ENCODE assay signal across 29 cellular contexts in the genomic region with DNA sequence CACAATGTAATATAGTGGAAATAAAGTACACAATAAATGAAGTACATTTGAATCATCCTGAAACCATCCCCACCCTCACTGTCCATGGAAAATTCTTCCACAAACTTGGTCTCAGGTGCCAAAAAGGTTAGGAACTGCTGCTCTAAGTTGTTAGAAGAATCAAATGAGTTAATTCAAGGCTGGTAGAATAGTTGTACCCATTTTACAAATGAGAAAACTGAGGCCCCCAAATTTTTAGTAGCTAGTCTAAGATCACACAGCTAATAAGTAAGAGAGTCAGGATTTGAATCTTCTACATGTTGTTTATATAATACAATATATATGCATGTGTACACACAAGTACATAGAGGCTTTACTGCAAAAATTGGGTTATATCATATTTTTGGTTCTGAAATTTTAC.
"Had no signal": no experiment of that assay in that cellular context is flagged by ENCODE, and none has a peak within 500 bp of the region (broad histone marks: within the 10 kb centered on the region; RNA-seq: fewer than 3 reads in every experiment).

No MANE protein-coding gene starts in this region.

- H3K9me3 ChIP-seq: colonic mucosa, esophagus muscularis mucosa, esophagus squamous epithelium, gastrocnemius medialis, gastroesophageal sphincter had no signal

- H3K27ac ChIP-seq: colonic mucosa, coronary artery, dorsolateral prefrontal cortex, epithelial cell of prostate, esophagus muscularis mucosa, esophagus squamous epithelium, foreskin keratinocyte, gastrocnemius medialis, gastroesophageal sphincter, heart left ventricle, heart right ventricle, hepatocyte had no signal

- H3K79me2 ChIP-seq: hepatocyte had no signal

- FAIRE-seq: endometrium, endothelial cell of umbilical vein, frontal cortex had no signal

- H3K27me3 ChIP-seq: colonic mucosa, dorsolateral prefrontal cortex, esophagus muscularis mucosa, esophagus squamous epithelium, foreskin keratinocyte, gastrocnemius medialis, gastroesophageal sphincter, heart left ventricle, heart right ventricle, hepatocyte had no signal

- H3K4me2 ChIP-seq: hepatocyte had no signal

- H3K4me3 ChIP-seq: colonic mucosa, coronary artery, dorsolateral prefrontal cortex, esophagus muscularis mucosa, esophagus squamous epithelium, gastrocnemius medialis, gastroesophageal sphincter, heart left ventricle, heart right ventricle, hepatocyte had no signal

- H2AFZ ChIP-seq: hepatocyte had no signal

- H3K9me3 Mint-ChIP-seq: dendritic cell treated with granulocyte-macrophage colony-stimulating factor and Interleukin-4, amounts not matched to agents 40 ng/mL and 50 ng/mL, for 4 days; effector memory CD8-positive, alpha-beta T cell had no signal

- H3K36me3 ChIP-seq: colonic mucosa, gastrocnemius medialis had no signal

- H3K27ac Mint-ChIP-seq: dendritic cell treated with granulocyte-macrophage colony-stimulating factor and Interleukin-4, amounts not matched to agents 40 ng/mL and 50 ng/mL, for 4 days; endodermal cell had no signal

- ATAC-seq: effector memory CD8-positive, alpha-beta T cell; esophagus mucosa; foreskin keratinocyte; gastrocnemius medialis; gastroesophageal sphincter; heart left ventricle; heart right ventricle had no signal

- H3K4me3 Mint-ChIP-seq: dendritic cell treated with granulocyte-macrophage colony-stimulating factor and Interleukin-4, amounts not matched to agents 40 ng/mL and 50 ng/mL, for 4 days; effector memory CD8-positive, alpha-beta T cell; endodermal cell had no signal

- H3K4me1 ChIP-seq: colonic mucosa, esophagus muscularis mucosa, esophagus squamous epithelium, foreskin keratinocyte, gastroesophageal sphincter, heart left ventricle, heart right ventricle had no signal

- H3K4me1 Mint-ChIP-seq: endodermal cell had no signal

- DNase-seq: colonic mucosa; cortex of kidney; dermis blood vessel endothelial cell; dorsolateral prefrontal cortex; effector CD4-positive, alpha-beta T cell; effector CD8-positive, alpha-beta T cell; effector memory CD4-positive, alpha-beta T cell; effector memory CD8-positive, alpha-beta T cell; endodermal cell; erythroblast; esophagus squamous epithelium; foreskin fibroblast; foreskin keratinocyte; foreskin melanocyte; gastrocnemius medialis; glutamatergic neuron; head of caudate nucleus; heart left ventricle; heart right ventricle had no signal
